ENCODE assay signal across 11 cellular contexts in the genomic region with DNA sequence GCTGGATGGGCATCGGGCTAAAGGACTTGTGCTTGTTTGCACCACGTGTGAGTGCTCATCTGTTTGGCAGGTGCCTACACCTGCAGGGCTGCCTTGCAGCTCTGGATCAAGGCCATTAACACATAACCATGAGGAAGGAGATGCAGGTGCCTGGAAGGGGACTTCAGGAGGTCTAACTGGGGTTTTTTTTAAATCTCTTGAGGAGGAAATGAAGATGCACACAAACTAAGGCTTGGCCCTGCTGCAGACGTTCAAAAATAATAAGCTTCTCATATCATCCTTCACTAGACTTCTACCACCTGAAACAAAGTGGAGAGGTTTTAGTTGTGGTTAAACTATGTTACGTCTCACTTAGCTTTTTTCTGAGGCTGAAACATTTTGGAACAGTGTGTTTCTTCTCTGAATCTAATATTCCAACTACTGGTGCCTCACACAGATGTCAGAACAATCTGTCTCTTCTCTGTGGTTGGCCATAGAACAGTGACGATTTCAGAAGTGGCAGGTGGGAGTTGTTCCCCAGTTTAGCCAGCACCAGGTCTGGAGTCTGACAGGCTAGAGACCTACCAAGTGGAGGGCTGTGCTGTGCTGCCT.
A peak's percentile ranks its signal among the peaks of the same experiment; 100 is the strongest.
DNase-seq lines count a peak whose midpoint lies in the region; ATAC-seq and TF ChIP-seq lines count a peak whose summit lies in the region.
"Had no signal": no experiment of that assay in that cellular context is flagged by ENCODE, and none has a peak within 500 bp of the region (broad histone marks: within the 10 kb centered on the region; RNA-seq: fewer than 3 reads in every experiment).

No MANE protein-coding gene starts in this region.

- no peak overlapping the region for H2AFZ ChIP-seq in OCI-LY3 (ENCODE audit: low read depth, low read length)

- peak; percentile 56 for ATAC-seq in GM19397 (IDR thresholded peaks at IDR 0.05; ENCODE audit: unreplicated experiment)
- peak; percentile 44 for ATAC-seq in HG03064 (IDR thresholded peaks at IDR 0.05; ENCODE audit: low read depth, unreplicated experiment)

- DNase-seq in medulla oblongata (ENCODE audit: extremely low spot score) (no peak), ACHN (no peak), SW 1271 (lab: John Stamatoyannopoulos, UW) (no peak), dedifferentiated amniotic fluid mesenchymal stem cell (ENCODE audit: extremely low spot score) (no peak)
- DNase-seq: activated gamma-delta T cell treated with Interleukin-2 at 50 U/mL for 16 hours had no signal

- H3F3A ChIP-seq in DOHH2 (ENCODE audit: control insufficient read depth, insufficient read depth), result peaks cover 35% of the 10 kb centered on the region

- in situ Hi-C loops in ACHN (cut with HindIII; ENCODE audit: low pct_ligation_motif_present, low pct_unique_long_range_greater_than_20kb, low sequenced_read_pairs), result no loop called here

- peaks cover 92% of the 10 kb centered on the region for H3K36me3 ChIP-seq in DOHH2 (ENCODE audit: control insufficient read depth, low read length)
- H3K36me3 ChIP-seq in OCI-LY3 (replicated peaks; ENCODE audit: low read depth, low read length), result peaks cover 62% of the 10 kb centered on the region

- H3K9me2 ChIP-seq in DOHH2 (replicated peaks; ENCODE audit: control insufficient read depth, low read length), result no peaks in the 10 kb centered on the region

- H4K20me1 ChIP-seq in DOHH2 (ENCODE audit: control insufficient read depth, insufficient read depth, low read depth, low read length) (peaks cover 30% of the 10 kb centered on the region), OCI-LY3 (ENCODE audit: insufficient read depth, low read length) (peaks cover 74% of the 10 kb centered on the region)

- peak overlapping the region; percentile 93 for H3K27ac ChIP-seq in DOHH2 (ENCODE audit: low read depth, low read length)
- H3K27ac ChIP-seq in OCI-LY3 (ENCODE audit: low read length), result peak overlapping the region; percentile 97
- H3K27ac ChIP-seq: epithelial cell of prostate had no signal

- H3K4me1 ChIP-seq in DOHH2 (ENCODE audit: control insufficient read depth, low read length) (peaks cover 62% of the 10 kb centered on the region), OCI-LY3 (ENCODE audit: low read length) (peaks cover 70% of the 10 kb centered on the region)

- H3K4me3 ChIP-seq in DOHH2 (ENCODE audit: low read length) (peak overlapping the region; percentile 52), OCI-LY3 (ENCODE audit: low read length) (peak overlapping the region; percentile 29; the same call in 1 of the 2 replicates)
- H3K4me3 ChIP-seq: lung had no signal

- H3K9me3 ChIP-seq in DOHH2 (ENCODE audit: control insufficient read depth, insufficient read depth, low read length) (no peaks in the 10 kb centered on the region), OCI-LY3 (ENCODE audit: insufficient read depth, low read length) (no peaks in the 10 kb centered on the region)

- peak overlapping the region; percentile 45 for H3K9ac ChIP-seq in OCI-LY3 (ENCODE audit: low read length)

- no peak for TF ChIP-seq CTCF in DOHH2 (IDR thresholded peaks at IDR 0.05; ENCODE audit: low read depth, low read length, poor library complexity, severe bottlenecking)
- no peak for TF ChIP-seq CTCF in OCI-LY3 (IDR thresholded peaks at IDR 0.05; ENCODE audit: low read depth, low read length)

- H3K79me2 ChIP-seq in DOHH2 (ENCODE audit: control insufficient read depth, low read length), result peaks cover 80% of the 10 kb centered on the region
- peaks cover 9% of the 10 kb centered on the region; the same call in 1 of the 2 replicates for H3K79me2 ChIP-seq in OCI-LY3 (ENCODE audit: low read length)

- H3K4me2 ChIP-seq in DOHH2 (ENCODE audit: low read length) (peak overlapping the region; percentile 70), OCI-LY3 (ENCODE audit: low read length) (peak overlapping the region; percentile 67)

- H3K27me3 ChIP-seq in DOHH2 (ENCODE audit: control insufficient read depth, low read length) (no peaks in the 10 kb centered on the region), OCI-LY3 (ENCODE audit: low read depth, low read length) (peaks cover 62% of the 10 kb centered on the region)
